Comparison of ENCODE assay signal across 1 cellular context in the genomic region with DNA sequence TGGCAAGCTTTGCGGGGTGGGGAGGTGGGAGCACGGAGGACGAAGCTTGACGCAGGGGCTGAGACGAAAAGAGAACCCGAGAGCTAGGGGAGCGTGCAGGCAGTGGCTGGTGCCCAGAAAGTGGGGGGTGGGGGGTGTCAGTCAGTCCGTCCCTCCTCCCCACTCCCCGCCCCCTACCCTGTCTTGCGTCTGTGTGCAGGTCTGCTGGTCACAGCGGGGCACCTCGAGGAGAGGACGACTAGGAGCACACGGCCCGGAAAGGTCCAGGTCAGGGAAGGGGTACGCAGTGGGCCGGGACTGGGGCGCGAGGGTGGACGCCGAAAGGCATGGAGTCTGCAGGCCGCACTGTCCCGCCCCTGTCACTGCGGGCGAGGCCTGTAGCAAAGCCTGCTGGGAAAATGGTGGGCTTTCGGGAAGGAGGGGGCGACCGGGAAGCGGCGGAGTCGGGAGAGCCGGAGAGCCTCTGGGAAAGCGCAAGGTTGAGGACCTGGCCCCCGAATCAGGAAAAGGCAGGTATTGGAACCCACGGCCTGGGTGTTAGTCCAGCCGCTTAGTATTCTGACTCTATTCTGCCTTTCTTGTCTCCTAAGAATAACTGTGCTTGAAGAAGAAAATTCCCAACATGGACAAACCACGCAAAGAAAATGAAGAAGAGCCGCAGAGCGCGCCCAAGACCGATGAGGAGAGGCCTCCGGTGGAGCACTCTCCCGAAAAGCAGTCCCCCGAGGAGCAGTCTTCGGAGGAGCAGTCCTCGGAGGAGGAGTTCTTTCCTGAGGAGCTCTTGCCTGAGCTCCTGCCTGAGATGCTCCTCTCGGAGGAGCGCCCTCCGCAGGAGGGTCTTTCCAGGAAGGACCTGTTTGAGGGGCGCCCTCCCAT.
A peak's percentile ranks its signal among the peaks of the same experiment; 100 is the strongest.
TF ChIP-seq lines count a peak whose summit lies in the region.

No MANE protein-coding gene starts in this region.

TF ChIP-seq in IMR-90, 13 proteins besides CTCF, POLR2A, EP300 and RAD21:
- TF ChIP-seq MAZ (IDR thresholded peaks at IDR 0.05; ENCODE audit: borderline replicate concordance, low read depth, low read length) (peak; percentile 30; the same call in 1 of the 2 replicates), MXI1 (IDR thresholded peaks at IDR 0.05; ENCODE audit: borderline replicate concordance, low read depth, low read length) (peak; percentile 74; the same call in 1 of the 2 replicates), SMC3 (IDR thresholded peaks at IDR 0.05; ENCODE audit: low read depth, low read length) (peak; percentile 36)
- TF ChIP-seq, protein P1, sequence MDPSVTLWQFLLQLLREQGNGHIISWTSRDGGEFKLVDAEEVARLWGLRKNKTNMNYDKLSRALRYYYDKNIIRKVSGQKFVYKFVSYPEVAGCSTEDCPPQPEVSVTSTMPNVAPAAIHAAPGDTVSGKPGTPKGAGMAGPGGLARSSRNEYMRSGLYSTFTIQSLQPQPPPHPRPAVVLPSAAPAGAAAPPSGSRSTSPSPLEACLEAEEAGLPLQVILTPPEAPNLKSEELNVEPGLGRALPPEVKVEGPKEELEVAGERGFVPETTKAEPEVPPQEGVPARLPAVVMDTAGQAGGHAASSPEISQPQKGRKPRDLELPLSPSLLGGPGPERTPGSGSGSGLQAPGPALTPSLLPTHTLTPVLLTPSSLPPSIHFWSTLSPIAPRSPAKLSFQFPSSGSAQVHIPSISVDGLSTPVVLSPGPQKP (IDR thresholded peaks at IDR 0.05; ENCODE audit: borderline replicate concordance, low read depth, low read length) = no peak
